Comparison of ENCODE assay signal across 24 cellular contexts in genomic region chr6:35454843-35455110, GRCh38. TPM values are rescaled to one million over a fixed set of nuclear protein-coding genes. Genes with fewer than 3 reads are reported as not detected.
A peak's percentile ranks its signal among the peaks of the same experiment; 100 is the strongest.
DNase-seq lines count a peak whose midpoint lies in the region; ATAC-seq and TF ChIP-seq lines count a peak whose summit lies in the region.
"Had no signal": no experiment of that assay in that cellular context is flagged by ENCODE, and none has a peak within 500 bp of the region (broad histone marks: within the 10 kb centered on the region; RNA-seq: fewer than 3 reads in every experiment).

No MANE protein-coding gene starts in this region.

- peaks cover 37 to 47% (median 43%) of the 10 kb centered on the region in 10 experiments for H3K4me1 ChIP-seq in BLaER1 treated with 17β-estradiol and CSF1 and Interleukin-3, amounts not matched to agents 10 nM and 100 nM
- peaks cover 16% of the 10 kb centered on the region for H3K4me1 ChIP-seq in CD8-positive, alpha-beta T cell (ENCODE audit: insufficient read depth, low read length)
- H3K4me1 ChIP-seq in sigmoid colon: peaks cover 0 to 23% (median 18%) of the 10 kb centered on the region in 4 donors

- no peaks in the 10 kb centered on the region for H3K9me3 ChIP-seq in BLaER1 treated with 17β-estradiol and CSF1 and Interleukin-3, amounts not matched to agents 10 nM and 100 nM (replicated peaks in 1 of 11)
- no peaks in the 10 kb centered on the region for H3K9me3 ChIP-seq in CD8-positive, alpha-beta T cell (ENCODE audit: low read length)
- H3K9me3 ChIP-seq in sigmoid colon: no peaks in the 10 kb centered on the region
- H3K9me3 ChIP-seq: thyroid gland had no signal

- no peak for ATAC-seq in CD8-positive, alpha-beta T cell
- ATAC-seq: natural killer cell treated with Interleukin-12 subunit alpha and Interleukin-12 subunit beta and Interleukin-15 and Interleukin-18, amount 100 ng/mL, for 72 hours had no signal

- H3K27ac Mint-ChIP-seq in brain (peak overlapping the region in 4 of 5 experiments; percentile 31 to 80 (median 51)), neural crest cell (ENCODE audit: unreplicated experiment) (no peak overlapping the region)
- no peak overlapping the region for H3K27ac Mint-ChIP-seq in CD8-positive, alpha-beta T cell
- H3K27ac Mint-ChIP-seq: activated CD4-positive, alpha-beta memory T cell treated with anti-CD3 and anti-CD28 coated beads, Interleukin-2, amount 10 ng/mL, durations not matched to agents 7 days and 5 days; activated naive CD8-positive, alpha-beta T cell treated with anti-CD3 and anti-CD28 coated beads, Interleukin-2, amount 10 ng/mL, durations not matched to agents 7 days and 5 days had no signal

- no peak for DNase-seq in HL-60 (ENCODE audit: low read depth in 1 of 2, low spot score in 1 of 2)
- DNase-seq in neural crest cell (ENCODE audit: low read depth, low spot score): no peak
- no peak for DNase-seq in HuH-7 (ENCODE audit: low spot score)
- no peak for DNase-seq in putamen (ENCODE audit: low spot score)
- DNase-seq in CD8-positive, alpha-beta T cell: no peak
- DNase-seq in sigmoid colon: no peak
- DNase-seq: activated CD4-positive, alpha-beta memory T cell treated with anti-CD3 and anti-CD28 coated beads, Interleukin-2, amount 10 ng/mL, durations not matched to agents 7 days and 5 days; activated naive CD8-positive, alpha-beta T cell treated with anti-CD3 and anti-CD28 coated beads, Interleukin-2, amount 10 ng/mL, durations not matched to agents 7 days and 5 days; dermis blood vessel endothelial cell; left cardiac atrium; NCI-H2107; NCI-H524; SIG-M5; T-helper 2 cell; WERI-Rb-1 had no signal

- H3K9me3 Mint-ChIP-seq in brain (no peaks in the 10 kb centered on the region), neural crest cell (no peaks in the 10 kb centered on the region)
- no peaks in the 10 kb centered on the region for H3K9me3 Mint-ChIP-seq in CD8-positive, alpha-beta T cell
- H3K9me3 Mint-ChIP-seq: activated CD4-positive, alpha-beta memory T cell treated with anti-CD3 and anti-CD28 coated beads, Interleukin-2, amount 10 ng/mL, durations not matched to agents 7 days and 5 days; activated naive CD8-positive, alpha-beta T cell treated with anti-CD3 and anti-CD28 coated beads, Interleukin-2, amount 10 ng/mL, durations not matched to agents 7 days and 5 days; natural killer cell treated with Interleukin-12 subunit alpha and Interleukin-12 subunit beta and Interleukin-15 and Interleukin-18, amount 100 ng/mL, for 72 hours had no signal

- H3K4me2 ChIP-seq in BLaER1 treated with 17β-estradiol and CSF1 and Interleukin-3, amounts not matched to agents 10 nM and 100 nM: peak overlapping the region; percentile 83 to 100 (median 99)

- CTCF ChIA-PET in CD8-positive, alpha-beta T cell (lab: Charles Lee): interaction anchor here (0.7 to 9.3 kb wide), 6 partner anchors 11 to 282 kb away, joined by 3 to 93 read pairs (median 4); partner anchors contain the start of genes ARMC12, PPARD and RPL10A

- no peak for TF ChIP-seq EP300 in sigmoid colon (IDR thresholded peaks at IDR 0.05)

- TF ChIP-seq CTCF in HL-60 (IDR thresholded peaks at IDR 0.05; ENCODE audit: insufficient read depth, low read length) (no peak), brain (conservative IDR thresholded peaks at IDR 0.05) (no peak), neural crest cell (conservative IDR thresholded peaks at IDR 0.05) (no peak), sigmoid colon (IDR thresholded peaks at IDR 0.05) (no peak)
- TF ChIP-seq CTCF in CD8-positive, alpha-beta T cell (IDR thresholded peaks at IDR 0.05): no peak

- H4K20me1 ChIP-seq in BLaER1 treated with 17β-estradiol and CSF1 and Interleukin-3, amounts not matched to agents 10 nM and 100 nM: peaks cover 0 to 23% (median 8%) of the 10 kb centered on the region in 11 experiments; a peak in 7 of 22 replicates

- peaks cover 10% of the 10 kb centered on the region for H3K27me3 Mint-ChIP-seq in brain
- H3K27me3 Mint-ChIP-seq in neural crest cell (ENCODE audit: low read depth): no peaks in the 10 kb centered on the region
- H3K27me3 Mint-ChIP-seq in CD8-positive, alpha-beta T cell (ENCODE audit: low read depth): no peaks in the 10 kb centered on the region
- H3K27me3 Mint-ChIP-seq: natural killer cell treated with Interleukin-12 subunit alpha and Interleukin-12 subunit beta and Interleukin-15 and Interleukin-18, amount 100 ng/mL, for 72 hours had no signal

- no peak for TF ChIP-seq POLR2A in sigmoid colon (IDR thresholded peaks at IDR 0.05)

- POLR2A ChIA-PET in CD8-positive, alpha-beta T cell (lab: Charles Lee): interaction anchor here (2.2 kb wide), 1 partner anchor 13 kb away, joined by 12 read pairs; the partner anchor contains the start of gene RPL10A

- H3K36me3 Mint-ChIP-seq in brain: peaks cover 26% of the 10 kb centered on the region
- H3K36me3 Mint-ChIP-seq in neural crest cell (ENCODE audit: low read depth): peaks cover 9% of the 10 kb centered on the region
- peaks cover 38% of the 10 kb centered on the region for H3K36me3 Mint-ChIP-seq in CD8-positive, alpha-beta T cell

- H3K9ac ChIP-seq in BLaER1 treated with 17β-estradiol and CSF1 and Interleukin-3, amounts not matched to agents 10 nM and 100 nM: peak overlapping the region; percentile 10 to 93 (median 85); a peak in 18 of 22 replicates

- H3K4me3 Mint-ChIP-seq in brain (peak overlapping the region; percentile 84 to 90 (median 89)), neural crest cell (peak overlapping the region; percentile 86)
- H3K4me3 Mint-ChIP-seq in CD8-positive, alpha-beta T cell: no peak overlapping the region
- H3K4me3 Mint-ChIP-seq: activated CD4-positive, alpha-beta memory T cell treated with anti-CD3 and anti-CD28 coated beads, Interleukin-2, amount 10 ng/mL, durations not matched to agents 7 days and 5 days had no signal

- WGBS in sigmoid colon, 2 donors: 82 to 97% methylated on average over 4 of the region's 4 CpGs

- H3K27ac ChIP-seq in BLaER1 treated with 17β-estradiol and CSF1 and Interleukin-3, amounts not matched to agents 10 nM and 100 nM: peak overlapping the region in 8 of 11 experiments; percentile 19 to 91 (median 88); a peak in 15 of 22 replicates
- no peak overlapping the region for H3K27ac ChIP-seq in HL-60 (replicated peaks)
- H3K27ac ChIP-seq in CD8-positive, alpha-beta T cell (ENCODE audit: low read depth, low read length): no peak overlapping the region
- H3K27ac ChIP-seq in sigmoid colon: no peak overlapping the region
- H3K27ac ChIP-seq: thyroid gland, WERI-Rb-1 had no signal

- intact Hi-C loops in CD8-positive, alpha-beta T cell (cut with DNase I, micrococcal nuclease): loop anchor here in 1 of 2 experiments (5.0 kb wide), 1 partner anchor 43 kb away; the partner anchor contains the start of gene TEAD3
- intact Hi-C loops in sigmoid colon (cut with DNase I): no loop called here

- peaks cover 7 to 48% (median 46%) of the 10 kb centered on the region in 11 experiments; a peak in 21 of 22 replicates for H3K36me3 ChIP-seq in BLaER1 treated with 17β-estradiol and CSF1 and Interleukin-3, amounts not matched to agents 10 nM and 100 nM
- H3K36me3 ChIP-seq in CD8-positive, alpha-beta T cell (ENCODE audit: insufficient read depth, low read length): peaks cover 8% of the 10 kb centered on the region
- peaks cover 0 to 18% (median 0%) of the 10 kb centered on the region in 4 donors for H3K36me3 ChIP-seq in sigmoid colon
- H3K36me3 ChIP-seq: thyroid gland had no signal

- H3K27me3 ChIP-seq in BLaER1 treated with 17β-estradiol and CSF1 and Interleukin-3, amounts not matched to agents 10 nM and 100 nM: no peaks in the 10 kb centered on the region
- H3K27me3 ChIP-seq in HL-60 (ENCODE audit: insufficient read depth, poor library complexity, severe bottlenecking) (no peaks in the 10 kb centered on the region), sigmoid colon (no peaks in the 10 kb centered on the region)
- no peaks in the 10 kb centered on the region for H3K27me3 ChIP-seq in CD8-positive, alpha-beta T cell (ENCODE audit: insufficient read depth, low read length)
- H3K27me3 ChIP-seq: thyroid gland had no signal

- H3K4me3 ChIP-seq in BLaER1 treated with 17β-estradiol and CSF1 and Interleukin-3, amounts not matched to agents 10 nM and 100 nM: peak overlapping the region in 7 of 10 experiments; percentile 71 to 88 (median 78); a peak in 6 of 20 replicates
- H3K4me3 ChIP-seq in HL-60 (replicated peaks; ENCODE audit: insufficient read depth, low read length) (peak overlapping the region; percentile 13; the same call in 1 of the 2 replicates), sigmoid colon (no peak overlapping the region)
- no peak overlapping the region for H3K4me3 ChIP-seq in CD8-positive, alpha-beta T cell (ENCODE audit: low read depth, low read length)
- H3K4me3 ChIP-seq: thyroid gland had no signal

- H3K4me1 Mint-ChIP-seq in brain (peaks cover 40% of the 10 kb centered on the region), neural crest cell (peaks cover 38% of the 10 kb centered on the region)
- H3K4me1 Mint-ChIP-seq in CD8-positive, alpha-beta T cell (ENCODE audit: low read depth): peaks cover 22% of the 10 kb centered on the region

RNA-seq across cellular contexts. Expression of gene FANCE, which starts 2.6 kb away (rescaled TPM):
- polyA plus RNA-seq in brain (ENCODE audit: insufficient read depth, low read depth, low replicate concordance) (20.9 TPM), sigmoid colon (1 to 10 TPM; 2.4 to 5.2 (median 3.2) TPM)
- total RNA-seq in neural crest cell (18.8 and 20.4 TPM in 2 replicates), sigmoid colon (1 to 10 TPM; 3.3 to 3.9 (median 3.7) TPM)
- 1 to 10 TPM; 1.1 to 1.2 TPM for total RNA-seq in CD8-positive, alpha-beta T cell

RNA-seq across cellular contexts. Expression of gene RPL10A, which starts 13.4 kb away (rescaled TPM):
- polyA plus RNA-seq in brain (ENCODE audit: insufficient read depth, low read depth, low replicate concordance) (1,660 TPM), sigmoid colon (1,000 to 10,000 TPM; 1,931 to 3,217 (median 2,051) TPM)
- total RNA-seq in neural crest cell (1,717 and 1,733 TPM in 2 replicates), sigmoid colon (1,000 to 10,000 TPM; 1,381 to 2,837 (median 2,184) TPM)
- total RNA-seq in CD8-positive, alpha-beta T cell: 1,000 to 10,000 TPM; 2,275 to 2,367 TPM

RNA-seq across cellular contexts. Expression of gene TEAD3, which starts 42.1 kb away (rescaled TPM):
- polyA plus RNA-seq in brain (ENCODE audit: insufficient read depth, low read depth, low replicate concordance): 8.9 TPM
- total RNA-seq in neural crest cell: 18.0 and 19.2 TPM in 2 replicates
- not detected for total RNA-seq in CD8-positive, alpha-beta T cell
- total RNA-seq in sigmoid colon: 10 to 100 TPM; 50.4 to 95.8 (median 74.8) TPM
- polyA plus RNA-seq in sigmoid colon: 10 to 100 TPM; 14.4 to 25.2 (median 14.6) TPM
- total RNA-seq: OCI-LY7 had no signal

RNA-seq across cellular contexts. Expression of gene TULP1, which starts 57.9 kb away (rescaled TPM):
- polyA plus RNA-seq in brain (ENCODE audit: insufficient read depth, low read depth, low replicate concordance): not detected
- total RNA-seq in neural crest cell: not detected in 2 replicates
- not detected for total RNA-seq in CD8-positive, alpha-beta T cell
- not detected for total RNA-seq in sigmoid colon
- not detected for polyA plus RNA-seq in sigmoid colon
- total RNA-seq: activated CD4-positive, alpha-beta memory T cell treated with anti-CD3 and anti-CD28 coated beads, Interleukin-2, amount 10 ng/mL, durations not matched to agents 7 days and 5 days; activated naive CD8-positive, alpha-beta T cell treated with anti-CD3 and anti-CD28 coated beads, Interleukin-2, amount 10 ng/mL, durations not matched to agents 7 days and 5 days; Daoy; dermis blood vessel endothelial cell; frontal cortex; LHCN-M2; natural killer cell treated with Interleukin-12 subunit alpha and Interleukin-12 subunit beta and Interleukin-15 and Interleukin-18, amount 100 ng/mL, for 72 hours; OCI-LY7; pulmonary artery endothelial cell; thyroid gland had no signal

Comparison
In these comparisons a context has a peak if more than half of its experiments do, and no peak if none do; other contexts are left out.
1. H3K27ac ChIP-seq: peak in BLaER1 treated with 17β-estradiol and CSF1 and Interleukin-3, amounts not matched to agents 10 nM and 100 nM (8 of 11); none in HL-60 (single experiment), CD8-positive, alpha-beta T cell (single experiment) and sigmoid colon (0 of 4).
2. H3K4me3 ChIP-seq: peak in BLaER1 treated with 17β-estradiol and CSF1 and Interleukin-3, amounts not matched to agents 10 nM and 100 nM (7 of 10) and HL-60 (single experiment); none in CD8-positive, alpha-beta T cell (single experiment) and sigmoid colon (0 of 4).
3. H3K27ac Mint-ChIP-seq: peak in brain (4 of 5); none in neural crest cell (single experiment) and CD8-positive, alpha-beta T cell (single experiment).
4. RNA of gene TEAD3, which starts 42.1 kb away (total RNA-seq): 50.4 to 95.8 TPM in sigmoid colon and 18.0 to 19.2 TPM in neural crest cell; not detected in CD8-positive, alpha-beta T cell; every median in the first group is over 10 times any median in the second.